ENCODE assay signal across 8 cellular contexts in genomic region chr11:10322830-10323792, GRCh38. TPM values are rescaled to one million over a fixed set of nuclear protein-coding genes. Genes with fewer than 3 reads are reported as not detected.
A peak's percentile ranks its signal among the peaks of the same experiment; 100 is the strongest.
DNase-seq lines count a peak whose midpoint lies in the region; ATAC-seq, FAIRE-seq and TF ChIP-seq lines count a peak whose summit lies in the region.

No MANE protein-coding gene starts in this region.

- H3K79me2 ChIP-seq in OCI-LY7 (ENCODE audit: insufficient read depth, low read depth, low read length) (no peaks in the 10 kb centered on the region), trophoblast cell (ENCODE audit: control insufficient read depth, insufficient read depth, low read length, poor library complexity) (no peaks in the 10 kb centered on the region)

- H3K36me3 ChIP-seq in OCI-LY7 (ENCODE audit: insufficient read depth, low read length) (no peaks in the 10 kb centered on the region), trophoblast cell (ENCODE audit: control insufficient read depth in 1 of 2, insufficient read depth in 2 of 2, low read length in 2 of 2) (no peaks in the 10 kb centered on the region)

- no peaks in the 10 kb centered on the region for H4K20me1 ChIP-seq in OCI-LY7 (ENCODE audit: insufficient read depth, low read length)

- no peak overlapping the region for H2BK120ac ChIP-seq in trophoblast cell (ENCODE audit: insufficient read depth, low read length, poor library complexity)

- H4K12ac ChIP-seq in trophoblast cell (ENCODE audit: low read depth, low read length) = no peak overlapping the region

- H2AFZ ChIP-seq in OCI-LY7 (ENCODE audit: low read length) = peak overlapping the region; percentile 79
- H2AFZ ChIP-seq in trophoblast cell (ENCODE audit: insufficient read depth, low read length, poor library complexity) = no peak overlapping the region

- H3K9ac ChIP-seq in trophoblast cell (ENCODE audit: low read length) = no peak overlapping the region

- peak; percentile 87 for TF ChIP-seq CTCF in OCI-LY7 (conservative IDR thresholded peaks at IDR 0.05; ENCODE audit: low read length)

- peak overlapping the region; percentile 8 for H3K4me3 ChIP-seq in OCI-LY7 (ENCODE audit: low read depth, low read length, poor library complexity, severe bottlenecking)
- H3K4me3 ChIP-seq in trophoblast cell (ENCODE audit: low read depth, low read length) = no peak overlapping the region

- H3K4ac ChIP-seq in trophoblast cell (ENCODE audit: low read depth, low read length) = no peak overlapping the region

- H3K18ac ChIP-seq in trophoblast cell (ENCODE audit: low read length) = no peak overlapping the region

- H3K4me1 ChIP-seq in OCI-LY7 (ENCODE audit: insufficient read depth, low read length, poor library complexity, severe bottlenecking) (peaks cover 40% of the 10 kb centered on the region), trophoblast cell (ENCODE audit: control insufficient read depth in 1 of 2, insufficient read depth in 2 of 2, low read length in 2 of 2) (peaks cover 2 to 4% of the 10 kb centered on the region in 2 experiments)

- H2AK5ac ChIP-seq in trophoblast cell (ENCODE audit: low read length) = no peak overlapping the region

- H3K79me1 ChIP-seq in trophoblast cell (ENCODE audit: low read length) = no peaks in the 10 kb centered on the region

- H3K23ac ChIP-seq in trophoblast cell (ENCODE audit: low read length) = no peak overlapping the region

- H3K27me3 ChIP-seq in trophoblast cell (ENCODE audit: insufficient read depth, low read length) = no peaks in the 10 kb centered on the region

- CTCF ChIA-PET in OCI-LY7 (lab: Charles Lee; ENCODE audit: unreplicated experiment) = interaction anchor here (0.5 kb wide), 1 partner anchor 194 kb away, joined by 3 read pairs; no protein-coding TSS in a partner anchor

- H2BK12ac ChIP-seq in trophoblast cell (ENCODE audit: low read length) = no peak overlapping the region

- BruUV-seq in OCI-LY7 (replicated peaks; lab: Mats Ljungman, UMichigan) = no TSS peak

- DNase-seq in ELF-1 (ENCODE audit: low read depth, low spot score) (peak; percentile 67), OCI-LY7 (ENCODE audit: low spot score) (peak; percentile 76), frontal cortex (ENCODE audit: low spot score in 2 of 2) (peak in 1 of 2 donors; percentile 59), trophoblast cell (peak; percentile 80 to 98), ecto neural progenitor cell (ENCODE audit: low spot score) (no peak)
- peak; percentile 33 for DNase-seq in activated T-helper 9 cell treated with anti-CD3 and anti-CD28 coated beads, Interleukin-2, amount 50 U/mL, for 16 hours (ENCODE audit: low read depth)

- H4K91ac ChIP-seq in trophoblast cell (ENCODE audit: low read depth, low read length) = no peak overlapping the region

- no CpG with 5 or more reads among the region's 8 CpGs for WGBS in trophoblast cell (ENCODE audit: extremely low coverage, insufficient coverage, insufficient read length)

- H4K8ac ChIP-seq in trophoblast cell (ENCODE audit: low read depth, low read length) = no peak overlapping the region

- ATAC-seq in HG03432 (IDR thresholded peaks at IDR 0.05; ENCODE audit: unreplicated experiment) (peak; percentile 61), GM21367 (IDR thresholded peaks at IDR 0.05; ENCODE audit: unreplicated experiment) (no peak)

- POLR2A ChIA-PET in OCI-LY7 (lab: Charles Lee) = interaction anchor here (0.6 kb wide), 2 partner anchors 13 to 115 kb away, joined by 3 to 4 read pairs; no protein-coding TSS in a partner anchor

- H3K27ac ChIP-seq in OCI-LY7 (ENCODE audit: low read depth, low read length, poor library complexity, severe bottlenecking) (peak overlapping the region; percentile 5), trophoblast cell (ENCODE audit: low read depth, low read length) (no peak overlapping the region)

- no peaks in the 10 kb centered on the region for H3K9me3 ChIP-seq in OCI-LY7 (ENCODE audit: low read length)
- no peaks in the 10 kb centered on the region for H3K9me3 ChIP-seq in trophoblast cell (ENCODE audit: insufficient read depth, low read depth, low read length)

- no peak overlapping the region for H2BK5ac ChIP-seq in trophoblast cell (ENCODE audit: low read depth, low read length, poor library complexity)

- H3K14ac ChIP-seq in trophoblast cell (ENCODE audit: low read length) = no peak overlapping the region

- H3K4me2 ChIP-seq in OCI-LY7 (ENCODE audit: low read length) (peak overlapping the region; percentile 54), trophoblast cell (ENCODE audit: low read length) (peak overlapping the region; percentile 20)

- peak; percentile 59 for FAIRE-seq in frontal cortex (lab: Jason Lieb, UNC)

- intact Hi-C loops in OCI-LY7 (cut with micrococcal nuclease; ENCODE audit: unreplicated experiment) = loop anchor here (1.0 to 5.0 kb wide), 3 partner anchors 115 to 564 kb away; no protein-coding TSS in a partner anchor

- H3K9me2 ChIP-seq in OCI-LY7 (ENCODE audit: insufficient read depth, low read length) = no peaks in the 10 kb centered on the region

RNA-seq across cellular contexts. Expression of gene ADM, which starts 18.2 kb away (rescaled TPM):
- total RNA-seq in OCI-LY7 (2014; rRNA removed; shearing (Covaris generic)) = 4.9 and 5.9 TPM in 2 replicates
- total RNA-seq in OCI-LY7 (2022) = 0.20 and 0.46 TPM in 2 replicates
- 8.6 TPM for total RNA-seq in frontal cortex
- 101 and 108 TPM in 2 replicates for polyA plus RNA-seq in trophoblast cell (2013)

RNA-seq across cellular contexts. Expression of gene SBF2, which starts 29.1 kb away (rescaled TPM):
- total RNA-seq in OCI-LY7 (2014; rRNA removed; shearing (Covaris generic)) = 12.4 and 14.3 TPM in 2 replicates
- 12.9 and 15.2 TPM in 2 replicates for total RNA-seq in OCI-LY7 (2022)
- total RNA-seq in frontal cortex = 104 TPM
- 14.4 and 15.1 TPM in 2 replicates for polyA plus RNA-seq in trophoblast cell (2013)
